ENCODE assay signal across 1 cellular context in the genomic region with DNA sequence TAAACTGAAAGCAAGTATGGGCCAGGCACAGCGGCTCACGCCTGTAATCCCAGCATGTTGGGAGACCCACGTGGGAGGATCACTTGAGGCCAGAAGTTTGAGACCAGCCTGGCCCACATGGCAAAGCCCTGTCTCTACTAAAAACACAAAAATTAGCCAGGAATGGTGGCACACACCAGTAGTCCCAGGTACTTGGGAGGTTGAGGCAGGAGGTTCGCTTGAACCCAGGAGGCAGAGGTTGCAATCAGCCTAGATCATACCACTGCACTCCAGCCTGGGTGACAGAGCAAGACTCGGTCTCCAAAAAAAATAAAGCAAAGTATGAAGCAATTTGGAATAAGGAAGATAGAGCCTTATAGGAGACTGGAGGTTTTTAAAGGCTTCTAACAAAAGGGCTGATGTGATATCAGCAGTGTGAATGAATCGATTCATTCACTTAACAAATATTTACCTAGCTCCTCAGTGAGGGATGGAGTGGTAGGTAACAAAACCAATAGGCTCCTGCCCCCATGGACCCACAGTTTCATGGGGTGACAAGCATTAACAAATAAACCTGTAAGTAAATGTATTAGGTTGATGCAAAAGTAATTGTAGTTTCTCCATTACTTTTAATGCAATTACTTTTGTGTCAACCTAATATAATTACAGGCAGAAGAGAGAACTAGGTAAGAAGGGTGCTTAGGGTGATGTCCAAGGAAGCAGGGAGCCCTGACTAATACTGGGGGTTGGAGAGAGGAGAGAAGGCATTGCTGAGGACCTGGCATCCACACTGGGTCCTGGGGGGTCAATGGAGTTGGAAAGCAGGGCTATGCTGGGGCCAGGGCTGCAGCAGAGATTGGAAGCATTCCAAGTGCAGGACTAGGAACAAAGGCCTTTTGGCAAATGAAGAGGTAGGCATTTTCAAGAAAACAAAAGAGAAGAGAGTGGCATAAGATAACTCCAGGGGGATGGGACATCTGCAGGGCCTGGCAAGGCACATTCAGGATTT.
TF ChIP-seq lines count a peak whose summit lies in the region.

No MANE protein-coding gene starts in this region.

TF ChIP-seq in endothelial cell of umbilical vein, 7 proteins besides CTCF, POLR2A, EP300 and RAD21:
- no peak for TF ChIP-seq MYC (IDR thresholded peaks at IDR 0.05; ENCODE audit: low read depth, low read length)
- TF ChIP-seq, protein P1, sequence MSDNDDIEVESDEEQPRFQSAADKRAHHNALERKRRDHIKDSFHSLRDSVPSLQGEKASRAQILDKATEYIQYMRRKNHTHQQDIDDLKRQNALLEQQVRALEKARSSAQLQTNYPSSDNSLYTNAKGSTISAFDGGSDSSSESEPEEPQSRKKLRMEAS (IDR thresholded peaks at IDR 0.05; ENCODE audit: insufficient read depth, insufficient read length), result no peak
- no peak for TF ChIP-seq JUN (IDR thresholded peaks at IDR 0.05; ENCODE audit: borderline replicate concordance, insufficient read depth, insufficient read length, low read depth)
- no peak for TF ChIP-seq GATA2 (IDR thresholded peaks at IDR 0.05; ENCODE audit: insufficient read depth, insufficient read length, low read depth, low read length)
- no peak for TF ChIP-seq FOS (IDR thresholded peaks at IDR 0.05; ENCODE audit: borderline replicate concordance, insufficient read depth, low read length)
- no peak for TF ChIP-seq POLR2AphosphoS5 (IDR thresholded peaks at IDR 0.05; ENCODE audit: insufficient read depth, low read depth, low read length)
- no peak for TF ChIP-seq EZH2 (IDR thresholded peaks at IDR 0.05; ENCODE audit: borderline replicate concordance, low read depth, low read length, severe bottlenecking)
